11 cellular contexts compared by ENCODE assay signal in genomic region chr12:6831021-6831420, GRCh38. TPM values are rescaled to one million over a fixed set of nuclear protein-coding genes. Genes with fewer than 3 reads are reported as not detected.
"Had no signal": no experiment of that assay in that cellular context is flagged by ENCODE, and none has a peak within 500 bp of the region (broad histone marks: within the 10 kb centered on the region; RNA-seq: fewer than 3 reads in every experiment).

No MANE protein-coding gene starts in this region.

- H3K9me2 ChIP-seq: SK-N-SH had no signal

- H3K27me3 ChIP-seq: ascending aorta, cardiac muscle cell, testis had no signal

- DNase-seq: activated B cell treated with CpG ODN at 0.5 μM for 24 hours; activated CD4-positive, alpha-beta T cell treated with anti-CD3 and anti-CD28 coated beads, Interleukin-2, amount 50 U/mL, for 1 hour; activated effector memory CD4-positive, alpha-beta T cell treated with Interleukin-2 at 50 U/mL for 16 hours; activated T-cell treated with anti-CD3 and anti-CD28 coated beads, Interleukin-2, amount 50 U/mL, for 1 hour; foreskin melanocyte; SK-N-SH; stimulated activated CD4-positive, alpha-beta T cell treated with anti-CD3 and anti-CD28 coated beads, Interleukin-2, amount 100 ng/mL, for 48 hours; testis had no signal

- H3K9me3 Mint-ChIP-seq: activated B cell treated with CpG ODN at 0.5 μM for 24 hours; stimulated activated naive CD8-positive, alpha-beta T cell treated with anti-CD3 and anti-CD28 coated beads, Interleukin-15, Interleukin-2, amounts not matched to agents 100 ng/mL and 50 ng/mL, for 24 hours had no signal

- H3K27ac Mint-ChIP-seq: activated B cell treated with CpG ODN at 0.5 μM for 24 hours; stimulated activated naive CD8-positive, alpha-beta T cell treated with anti-CD3 and anti-CD28 coated beads, Interleukin-15, Interleukin-2, amounts not matched to agents 100 ng/mL and 50 ng/mL, for 24 hours had no signal

- H3K4me3 Mint-ChIP-seq: activated B cell treated with CpG ODN at 0.5 μM for 24 hours; stimulated activated naive CD8-positive, alpha-beta T cell treated with anti-CD3 and anti-CD28 coated beads, Interleukin-15, Interleukin-2, amounts not matched to agents 100 ng/mL and 50 ng/mL, for 24 hours had no signal

- H3K9me3 ChIP-seq: ascending aorta, SK-N-SH, testis had no signal

- H3K9ac ChIP-seq: SK-N-SH had no signal

- H3K27ac ChIP-seq: cardiac muscle cell, testis had no signal

- H3K4me3 ChIP-seq: ascending aorta, cardiac muscle cell, testis had no signal

RNA-seq across cellular contexts. Expression of gene P3H3, which starts 2.8 kb away (rescaled TPM):
- total RNA-seq: activated B cell treated with CpG ODN at 0.5 μM for 24 hours had no signal

RNA-seq across cellular contexts. Expression of gene GPR162, which starts 9.4 kb away (rescaled TPM):
- total RNA-seq: activated B cell treated with CpG ODN at 0.5 μM for 24 hours had no signal

RNA-seq across cellular contexts. Expression of gene CDCA3, which starts 20.1 kb away (rescaled TPM):
- total RNA-seq: ascending aorta had no signal
